8 cellular contexts compared by ENCODE assay signal in genomic region chr2:37982147-37982582, GRCh38. TPM values are rescaled to one million over a fixed set of nuclear protein-coding genes. Genes with fewer than 3 reads are reported as not detected.
A peak's percentile ranks its signal among the peaks of the same experiment; 100 is the strongest.
DNase-seq lines count a peak whose midpoint lies in the region; ATAC-seq and TF ChIP-seq lines count a peak whose summit lies in the region.

No MANE protein-coding gene starts in this region.

- no peaks in the 10 kb centered on the region for H3K36me3 ChIP-seq in heart right ventricle
- H3K36me3 ChIP-seq in psoas muscle (ENCODE audit: insufficient read depth in 1 of 2, low read depth in 1 of 2): no peaks in the 10 kb centered on the region
- H3K36me3 ChIP-seq in aorta (ENCODE audit: control insufficient read depth in 1 of 2, insufficient read depth in 2 of 2, low read length in 1 of 2): no peaks in the 10 kb centered on the region

- no peaks in the 10 kb centered on the region for H3K9me3 Mint-ChIP-seq in Calu3 (ENCODE audit: low read depth, unreplicated experiment)

- no TSS peak for BruUV-seq in Calu3 (replicated peaks; lab: Mats Ljungman, UMichigan)

- H3K4me1 ChIP-seq in heart right ventricle: peaks cover 0 to 14% (median 0%) of the 10 kb centered on the region in 9 donors
- no peaks in the 10 kb centered on the region for H3K4me1 ChIP-seq in psoas muscle
- H3K4me1 ChIP-seq in aorta (ENCODE audit: control insufficient read depth in 1 of 2, insufficient read depth in 2 of 2, low read length in 2 of 2): no peaks in the 10 kb centered on the region

- POLR2A ChIA-PET in RWPE1 (lab: Yijun Ruan, JAX; ENCODE audit: low non-redundant PET): no interaction called here

- ATAC-seq in heart right ventricle (peak in 5 of 8 donors; percentile 23 to 62 (median 53)), psoas muscle (peak in 2 of 4 donors; percentile 42 to 60), aorta (ENCODE audit: low FRiP score) (peak; percentile 74), GM18867 (IDR thresholded peaks at IDR 0.05; ENCODE audit: unreplicated experiment) (no peak)

- no peak overlapping the region for H3K27ac Mint-ChIP-seq in Calu3 (ENCODE audit: unreplicated experiment)

- H3K27me3 Mint-ChIP-seq in Calu3 (ENCODE audit: unreplicated experiment): no peaks in the 10 kb centered on the region

- intact Hi-C loops in Calu3 (cut with micrococcal nuclease; ENCODE audit: unreplicated experiment): loop anchor here (1.0 to 5.0 kb wide), 4 partner anchors 95 to 585 kb away; partner anchors contain the start of gene CYP1B1
- intact Hi-C loops in heart right ventricle (cut with DNase I): loop anchor here (1.0 to 10.0 kb wide), 11 partner anchors 93 to 295 kb away; partner anchors contain the start of gene CYP1B1 (in 4 of the 10)
- intact Hi-C loops in psoas muscle (cut with DNase I): loop anchor here (1.0 to 10.0 kb wide), 5 partner anchors 93 to 291 kb away; partner anchors contain the start of gene CYP1B1 (in 1 of the 2)
- intact Hi-C loops in aorta (cut with DNase I): loop anchor here (1.0 to 10.0 kb wide), 3 partner anchors 133 to 293 kb away; no protein-coding TSS in a partner anchor

- 6% methylated on average over 3 of the region's 3 CpGs for WGBS in heart right ventricle, 2 donors
- WGBS in psoas muscle, 3 donors: 6 to 12% (median 8%) methylated on average over 3 of the region's 3 CpGs
- WGBS in aorta, 2 donors: 0 to 2% methylated on average over 3 of the region's 3 CpGs

- H3K27ac ChIP-seq in RWPE1 (no peak overlapping the region), heart right ventricle (no peak overlapping the region), psoas muscle (no peak overlapping the region), aorta (ENCODE audit: low read depth in 1 of 2, low read length in 2 of 2) (no peak overlapping the region)

- H3K27me3 ChIP-seq in heart right ventricle (no peaks in the 10 kb centered on the region), psoas muscle (ENCODE audit: insufficient read depth in 3 of 3, low read length in 2 of 3) (no peaks in the 10 kb centered on the region), aorta (ENCODE audit: control insufficient read depth in 1 of 2, insufficient read depth in 2 of 2, low read length in 1 of 2) (no peaks in the 10 kb centered on the region)

- no peaks in the 10 kb centered on the region for H3K36me3 Mint-ChIP-seq in Calu3 (ENCODE audit: insufficient read depth, unreplicated experiment)

- H3K4me3 Mint-ChIP-seq in Calu3 (ENCODE audit: low read depth, unreplicated experiment): no peak overlapping the region

- DNase-seq in Calu3 (peak; percentile 77), HUDEP-2 (lab: John Stamatoyannopoulos, UW; ENCODE audit: unreplicated experiment in 76 of 76) (peak in 59 of 76 experiments; percentile 2 to 64 (median 19)), RWPE1 (ENCODE audit: low spot score) (peak; percentile 22), heart right ventricle (peak; percentile 51 to 80), psoas muscle (peak; percentile 76 to 81), aorta (peak; percentile 76 to 87)
- peak; percentile 48 for DNase-seq in activated naive CD4-positive, alpha-beta T cell treated with anti-CD3 and anti-CD28 coated beads, Interleukin-2, amount 50 U/mL, for 16 hours

- H3K9me3 ChIP-seq in heart right ventricle (no peaks in the 10 kb centered on the region), psoas muscle (no peaks in the 10 kb centered on the region), aorta (ENCODE audit: control insufficient read depth, low read length) (no peaks in the 10 kb centered on the region)

- CTCF ChIA-PET in Calu3 (lab: Charles Lee) (interaction anchor here (0.8 to 1.5 kb wide), 4 partner anchors 10 to 292 kb away, joined by 3 to 13 read pairs (median 7); partner anchors contain the start of gene CYP1B1), RWPE1 (lab: Yijun Ruan, JAX) (interaction anchor here (0.6 to 1.1 kb wide), 16 partner anchors 11 to 1647 kb away, joined by 3 to 8 read pairs (median 4); no protein-coding TSS in a partner anchor)

- TF ChIP-seq CTCF in Calu3 (IDR thresholded peaks at IDR 0.05; ENCODE audit: unreplicated experiment): peak; percentile 80
- TF ChIP-seq CTCF in RWPE1 (conservative IDR thresholded peaks at IDR 0.05; ENCODE audit: low read depth): peak; percentile 83
- peak; percentile 82 to 94 (median 87) for TF ChIP-seq CTCF in heart right ventricle (IDR thresholded peaks at IDR 0.05)
- peak; percentile 85 for TF ChIP-seq CTCF in psoas muscle (IDR thresholded peaks at IDR 0.05)

- H3K4me3 ChIP-seq in heart right ventricle (peak overlapping the region in 8 of 10 donors; percentile 4 to 45 (median 34)), psoas muscle (peak overlapping the region; percentile 35), aorta (ENCODE audit: low read length in 2 of 2) (peak overlapping the region; percentile 11 to 41)

- H3K4me1 Mint-ChIP-seq in Calu3 (ENCODE audit: low read depth, unreplicated experiment): peaks cover 8% of the 10 kb centered on the region

RNA-seq across cellular contexts. Expression of gene RMDN2, which starts 57.1 kb away (rescaled TPM):
- total RNA-seq in Calu3 (2022) (4.7 and 5.8 TPM in 2 replicates), heart right ventricle (1 to 10 TPM; 4.1 to 8.5 (median 5.2) TPM), psoas muscle (1 to 10 TPM; 3.3 to 5.5 (median 4.3) TPM), aorta (1 to 10 TPM; 5.3 to 8.0 TPM)
- polyA plus RNA-seq in heart right ventricle (1 to 10 TPM; 2.5 to 4.4 TPM), psoas muscle (1 to 10 TPM; 2.1 to 3.5 (median 3.3) TPM), aorta (10 to 100 TPM in 1 of 2 donors, 1 to 10 TPM in 1; 6.7 to 10.3 TPM)

Comparison
In these comparisons a context has a peak if more than half of its experiments do, and no peak if none do; other contexts are left out.
1. DNase-seq: peak in every context shown above with its lines; median percentile 82 in aorta; 78 in psoas muscle; 77 in Calu3; 66 in heart right ventricle; 48 in activated naive CD4-positive, alpha-beta T cell treated with anti-CD3 and anti-CD28 coated beads, Interleukin-2, amount 50 U/mL, for 16 hours; 22 in RWPE1; 19 in HUDEP-2.